In the genomic region with DNA sequence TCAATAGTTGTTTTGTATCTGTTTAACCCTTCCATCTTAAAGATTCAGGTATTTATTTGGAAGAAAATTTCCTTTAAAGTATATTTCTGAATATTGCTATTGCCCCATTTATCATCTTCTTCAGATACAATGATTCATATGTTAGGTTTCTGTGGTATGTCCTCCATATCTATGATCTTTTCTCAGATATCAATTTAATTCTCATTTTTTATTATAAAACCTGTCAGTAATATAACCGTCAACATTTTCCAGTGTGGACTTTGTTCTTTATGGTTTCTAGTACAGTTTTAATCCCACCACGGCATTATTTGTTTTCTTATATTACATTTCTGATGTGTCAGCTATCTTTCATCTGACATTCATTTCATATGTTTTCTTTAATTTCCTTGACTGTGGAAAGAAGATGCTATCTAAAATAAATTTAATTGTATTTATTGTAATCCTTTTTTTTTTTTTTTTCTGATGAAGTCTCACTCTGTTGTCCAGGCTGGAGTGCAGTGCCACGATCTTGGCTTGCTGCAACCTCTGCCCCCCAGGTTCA, we compare ENCODE assay signal across 28 cellular contexts.
"Had no signal": no experiment of that assay in that cellular context is flagged by ENCODE, and none has a peak within 500 bp of the region (broad histone marks: within the 10 kb centered on the region; RNA-seq: fewer than 3 reads in every experiment).

No MANE protein-coding gene starts in this region.

- H3K27ac ChIP-seq: ascending aorta, body of pancreas, Peyer's patch, RWPE1, SJSA1 had no signal

- H3K9me3 ChIP-seq: ascending aorta, body of pancreas, Peyer's patch, SJSA1 had no signal

- H3K4me1 ChIP-seq: ascending aorta, body of pancreas, Peyer's patch, SJSA1 had no signal

- H3K4me3 ChIP-seq: ascending aorta, body of pancreas, Peyer's patch, SJSA1 had no signal

- ATAC-seq: activated CD8-positive, alpha-beta memory T cell treated with anti-CD3 and anti-CD28 coated beads, Interleukin-2, amount 10 ng/mL, durations not matched to agents 7 days and 5 days; activated naive CD4-positive, alpha-beta T cell treated with anti-CD3 and anti-CD28 coated beads, Interleukin-2, amount 50 U/mL, for 72 hours; activated naive CD8-positive, alpha-beta T cell treated with anti-CD3 and anti-CD28 coated beads, Interleukin-2, amount 50 U/mL, for 24 hours; body of pancreas; T-helper 17 cell; WTC11 had no signal

- H3K27me3 ChIP-seq: ascending aorta, body of pancreas, Peyer's patch, SJSA1 had no signal

- H3K36me3 ChIP-seq: ascending aorta, Peyer's patch, SJSA1 had no signal

- DNase-seq: activated CD4-positive, alpha-beta T cell treated with anti-CD3 and anti-CD28 coated beads for 48 hours; activated CD4-positive, alpha-beta T cell treated with anti-CD3 and anti-CD28 coated beads, Interleukin-2, amount 50 U/mL, for 4 hours; activated CD4-positive, CD25-positive, alpha-beta regulatory T cell treated with anti-CD3 and anti-CD28 coated beads, Interleukin-2, amount 50 U/mL, for 72 hours; activated CD8-positive, alpha-beta memory T cell treated with anti-CD3 and anti-CD28 coated beads, Interleukin-2, amount 10 ng/mL, durations not matched to agents 7 days and 5 days; activated effector memory CD4-positive, alpha-beta T cell treated with Interleukin-2 at 50 U/mL for 16 hours; activated naive CD4-positive, alpha-beta T cell; activated naive CD8-positive, alpha-beta T cell treated with anti-CD3 and anti-CD28 coated beads, Interleukin-2, amount 50 U/mL, for 24 hours; activated T-cell treated with anti-CD3 and anti-CD28 coated beads, Interleukin-2, amount 50 U/mL, for 24 hours; amniotic stem cell; body of pancreas; Karpas-422; NCI-H1048; NCI-H146; NCI-H1930; NCI-H2171 treated with DMSO at 0.1 percent for 48 hours; NCI-H226; NCI-H526 treated with DMSO at 0.1 percent for 48 hours; NCI-H82; OCI-M1; Peyer's patch; SHP77; T-helper 17 cell; T-helper 9 cell had no signal
